In the genomic region with DNA sequence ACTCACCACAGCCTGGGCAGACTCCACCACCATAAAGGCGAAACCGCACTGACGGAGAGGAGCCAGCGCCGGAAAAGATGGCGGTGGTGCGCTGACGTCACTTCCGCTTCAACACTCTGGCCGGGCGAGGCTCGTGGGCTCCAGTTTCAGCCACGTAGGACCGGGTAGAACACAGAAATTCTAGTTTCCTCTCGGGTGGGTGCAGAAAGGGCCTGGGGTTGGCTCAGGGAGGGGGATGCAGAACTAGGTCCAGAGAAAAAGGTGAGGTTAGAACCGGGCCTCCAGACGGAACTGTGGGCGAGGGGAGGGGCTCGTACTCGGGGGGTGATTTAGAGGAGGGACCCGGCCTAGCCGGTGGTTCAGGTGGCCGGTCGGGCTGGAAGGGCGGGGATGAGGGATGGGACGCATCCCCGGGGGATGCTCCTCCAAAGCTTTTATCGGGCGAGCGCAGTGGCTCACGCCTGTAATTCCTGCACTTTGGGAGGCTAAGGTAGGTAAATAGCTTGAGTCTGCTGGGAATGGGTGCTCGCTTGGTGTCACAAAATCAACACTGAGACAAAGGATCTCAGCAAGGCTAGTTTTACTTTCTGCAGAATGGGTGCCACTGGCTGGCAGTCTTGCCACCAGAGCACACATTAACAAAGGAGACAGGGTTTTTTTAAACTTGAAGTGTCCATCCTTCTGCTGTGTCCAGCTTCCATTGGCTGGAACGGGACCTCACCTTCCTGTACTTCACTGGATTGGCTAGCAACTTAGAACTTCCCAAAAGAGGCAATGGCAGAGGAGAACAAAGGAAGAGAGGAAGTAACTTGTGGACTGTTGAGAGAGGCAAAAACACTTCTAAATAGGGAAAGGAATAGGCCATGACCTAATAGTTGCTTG, we compare ENCODE assay signal across 1 cellular context.
TF ChIP-seq lines count a peak whose summit lies in the region.

Gene ZNF561, minus strand, starts transcription at position 77 of the 882 bp plus-strand sequence. CDS start 1,776 bp downstream, outside the sequence.

TF ChIP-seq in HepG2, 621 proteins besides CTCF, POLR2A, EP300 and RAD21 (continued from another document and continues in another):
- TF ChIP-seq, protein P1, sequence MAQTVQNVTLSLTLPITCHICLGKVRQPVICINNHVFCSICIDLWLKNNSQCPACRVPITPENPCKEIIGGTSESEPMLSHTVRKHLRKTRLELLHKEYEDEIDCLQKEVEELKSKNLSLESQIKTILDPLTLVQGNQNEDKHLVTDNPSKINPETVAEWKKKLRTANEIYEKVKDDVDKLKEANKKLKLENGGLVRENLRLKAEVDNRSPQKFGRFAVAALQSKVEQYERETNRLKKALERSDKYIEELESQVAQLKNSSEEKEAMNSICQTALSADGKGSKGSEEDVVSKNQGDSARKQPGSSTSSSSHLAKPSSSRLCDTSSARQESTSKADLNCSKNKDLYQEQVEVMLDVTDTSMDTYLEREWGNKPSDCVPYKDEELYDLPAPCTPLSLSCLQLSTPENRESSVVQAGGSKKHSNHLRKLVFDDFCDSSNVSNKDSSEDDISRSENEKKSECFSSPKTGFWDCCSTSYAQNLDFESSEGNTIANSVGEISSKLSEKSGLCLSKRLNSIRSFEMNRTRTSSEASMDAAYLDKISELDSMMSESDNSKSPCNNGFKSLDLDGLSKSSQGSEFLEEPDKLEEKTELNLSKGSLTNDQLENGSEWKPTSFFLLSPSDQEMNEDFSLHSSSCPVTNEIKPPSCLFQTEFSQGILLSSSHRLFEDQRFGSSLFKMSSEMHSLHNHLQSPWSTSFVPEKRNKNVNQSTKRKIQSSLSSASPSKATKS (CRISPR knock-in tag; IDR thresholded peaks at IDR 0.05): peak; percentile 81; the same call in 1 of the 2 replicates
- TF ChIP-seq ZBTB1 (CRISPR knock-in tag; IDR thresholded peaks at IDR 0.05; ENCODE audit: borderline replicate concordance) (no peak), ZNF629 (CRISPR knock-in tag; conservative IDR thresholded peaks at IDR 0.05) (peak; percentile 89), KDM5B (CRISPR knock-in tag; IDR thresholded peaks at IDR 0.05; ENCODE audit: borderline replicate concordance) (peak; percentile 84; the same call in 1 of the 2 replicates), ZNF501 (CRISPR knock-in tag; IDR thresholded peaks at IDR 0.05) (peak; percentile 93), YEATS4 (CRISPR knock-in tag; IDR thresholded peaks at IDR 0.05; ENCODE audit: borderline replicate concordance) (peak; percentile 89), MXI1 (IDR thresholded peaks at IDR 0.05; ENCODE audit: borderline replicate concordance, low read depth, low read length) (peak; percentile 34; the same call in 1 of the 3 replicates), ZNF614 (CRISPR knock-in tag; IDR thresholded peaks at IDR 0.05; ENCODE audit: borderline replicate concordance) (no peak), HOXA3 (CRISPR knock-in tag; IDR thresholded peaks at IDR 0.05) (peak; percentile 90), ZNF180 (CRISPR knock-in tag; IDR thresholded peaks at IDR 0.05; ENCODE audit: borderline replicate concordance, low read depth) (0 out of 2 replicates have a peak, but pooled peaks have one; percentile 55), NCOA2 (CRISPR knock-in tag; IDR thresholded peaks at IDR 0.05) (0 out of 2 replicates have a peak, but pooled peaks have one; percentile 13), ZNF772 (CRISPR knock-in tag; IDR thresholded peaks at IDR 0.05) (peak; percentile 51), ATF1 (CRISPR knock-in tag; IDR thresholded peaks at IDR 0.05) (peak; percentile 95), ZNF264 (CRISPR knock-in tag; IDR thresholded peaks at IDR 0.05) (peak; percentile 31; the same call in 1 of the 2 replicates), SMC3 (IDR thresholded peaks at IDR 0.05; ENCODE audit: low read length) (peak; percentile 12; the same call in 1 of the 2 replicates), ATF3 (CRISPR knock-in tag; IDR thresholded peaks at IDR 0.05) (peak; percentile 32; the same call in 1 of the 2 replicates), ZNF557 (CRISPR knock-in tag; IDR thresholded peaks at IDR 0.05) (peak; percentile 70; the same call in 1 of the 2 replicates), U2AF1 (optimal IDR thresholded peaks at IDR 0.05; ENCODE audit: low read depth, low read length) (peak; percentile 82), ZNF276 (CRISPR knock-in tag; IDR thresholded peaks at IDR 0.05; ENCODE audit: low read depth) (no peak), ZNF350 (CRISPR knock-in tag; IDR thresholded peaks at IDR 0.05; ENCODE audit: borderline replicate concordance, low read depth) (peak; percentile 88; the same call in 1 of the 2 replicates), ZNF570 (CRISPR knock-in tag; IDR thresholded peaks at IDR 0.05; ENCODE audit: borderline replicate concordance) (no peak), ZFP91 (CRISPR knock-in tag; IDR thresholded peaks at IDR 0.05; ENCODE audit: borderline replicate concordance) (peak; percentile 89; the same call in 1 of the 2 replicates), HDAC2 (CRISPR knock-in tag; IDR thresholded peaks at IDR 0.05) (peak; percentile 15; the same call in 1 of the 2 replicates), TRIM24 (CRISPR knock-in tag; IDR thresholded peaks at IDR 0.05) (no peak), RBM39 (IDR thresholded peaks at IDR 0.05; ENCODE audit: low read depth, low read length, poor library complexity, severe bottlenecking) (peak; percentile 86), JARID2 (CRISPR knock-in tag; IDR thresholded peaks at IDR 0.05; ENCODE audit: insufficient replicate concordance) (no peak), GABPB1 (CRISPR knock-in tag; IDR thresholded peaks at IDR 0.05) (peak; percentile 97), ZNF598 (CRISPR knock-in tag; IDR thresholded peaks at IDR 0.05; ENCODE audit: borderline replicate concordance) (peak; percentile 78; the same call in 1 of the 2 replicates), ZNF562 (CRISPR knock-in tag; IDR thresholded peaks at IDR 0.05; ENCODE audit: borderline replicate concordance) (no peak), HOXD1 (CRISPR knock-in tag; IDR thresholded peaks at IDR 0.05) (0 out of 2 replicates have a peak, but pooled peaks have one; percentile 42), E2F2 (CRISPR knock-in tag; IDR thresholded peaks at IDR 0.05; ENCODE audit: borderline replicate concordance) (0 out of 2 replicates have a peak, but pooled peaks have one; percentile 80), GTF3A (CRISPR knock-in tag; conservative IDR thresholded peaks at IDR 0.05) (no peak), PCBP1 (IDR thresholded peaks at IDR 0.05; ENCODE audit: borderline replicate concordance, low read depth, low read length) (peak; percentile 84; the same call in 1 of the 2 replicates), NFYC (CRISPR knock-in tag; IDR thresholded peaks at IDR 0.05) (peak; percentile 68), NPAS2 (CRISPR knock-in tag; IDR thresholded peaks at IDR 0.05; ENCODE audit: borderline replicate concordance) (no peak), ZFP90 (CRISPR knock-in tag; IDR thresholded peaks at IDR 0.05; ENCODE audit: borderline replicate concordance) (no peak), ZNF839 (CRISPR knock-in tag; IDR thresholded peaks at IDR 0.05; ENCODE audit: borderline replicate concordance) (peak; percentile 66; the same call in 1 of the 2 replicates), ZNF746 (CRISPR knock-in tag; IDR thresholded peaks at IDR 0.05) (no peak), HOXA9 (CRISPR knock-in tag; IDR thresholded peaks at IDR 0.05; ENCODE audit: borderline replicate concordance) (peak; percentile 61; the same call in 1 of the 2 replicates), CCDC6 (CRISPR knock-in tag; IDR thresholded peaks at IDR 0.05) (no peak), GFI1 (CRISPR knock-in tag; IDR thresholded peaks at IDR 0.05; ENCODE audit: borderline replicate concordance) (peak; percentile 78), CENPT (CRISPR knock-in tag; IDR thresholded peaks at IDR 0.05; ENCODE audit: low read depth) (no peak), GATAD1 (CRISPR knock-in tag; IDR thresholded peaks at IDR 0.05) (peak; percentile 95), ARNTL (CRISPR knock-in tag; IDR thresholded peaks at IDR 0.05) (0 out of 2 replicates have a peak, but pooled peaks have one; percentile 47), ZBTB2 (CRISPR knock-in tag; IDR thresholded peaks at IDR 0.05; ENCODE audit: low read depth) (no peak), ZNF891 (CRISPR knock-in tag; IDR thresholded peaks at IDR 0.05) (peak; percentile 67; the same call in 1 of the 2 replicates), PTBP1 (IDR thresholded peaks at IDR 0.05; ENCODE audit: low read depth, low read length, poor library complexity, severe bottlenecking) (no peak), MXD3 (CRISPR knock-in tag; IDR thresholded peaks at IDR 0.05) (no peak; the same call in 1 of the 2 replicates), ZNF354B (CRISPR knock-in tag; IDR thresholded peaks at IDR 0.05) (no peak), ZNF616 (CRISPR knock-in tag; IDR thresholded peaks at IDR 0.05; ENCODE audit: low read depth) (no peak), ZNF615 (CRISPR knock-in tag; IDR thresholded peaks at IDR 0.05; ENCODE audit: borderline replicate concordance) (0 out of 2 replicates have a peak, but pooled peaks have one; percentile 51)
- TF ChIP-seq, protein P2, sequence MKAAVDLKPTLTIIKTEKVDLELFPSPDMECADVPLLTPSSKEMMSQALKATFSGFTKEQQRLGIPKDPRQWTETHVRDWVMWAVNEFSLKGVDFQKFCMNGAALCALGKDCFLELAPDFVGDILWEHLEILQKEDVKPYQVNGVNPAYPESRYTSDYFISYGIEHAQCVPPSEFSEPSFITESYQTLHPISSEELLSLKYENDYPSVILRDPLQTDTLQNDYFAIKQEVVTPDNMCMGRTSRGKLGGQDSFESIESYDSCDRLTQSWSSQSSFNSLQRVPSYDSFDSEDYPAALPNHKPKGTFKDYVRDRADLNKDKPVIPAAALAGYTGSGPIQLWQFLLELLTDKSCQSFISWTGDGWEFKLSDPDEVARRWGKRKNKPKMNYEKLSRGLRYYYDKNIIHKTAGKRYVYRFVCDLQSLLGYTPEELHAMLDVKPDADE (CRISPR knock-in tag; IDR thresholded peaks at IDR 0.05): no peak
- TF ChIP-seq, protein P3, sequence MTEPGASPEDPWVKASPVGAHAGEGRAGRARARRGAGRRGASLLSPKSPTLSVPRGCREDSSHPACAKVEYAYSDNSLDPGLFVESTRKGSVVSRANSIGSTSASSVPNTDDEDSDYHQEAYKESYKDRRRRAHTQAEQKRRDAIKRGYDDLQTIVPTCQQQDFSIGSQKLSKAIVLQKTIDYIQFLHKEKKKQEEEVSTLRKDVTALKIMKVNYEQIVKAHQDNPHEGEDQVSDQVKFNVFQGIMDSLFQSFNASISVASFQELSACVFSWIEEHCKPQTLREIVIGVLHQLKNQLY (CRISPR knock-in tag; IDR thresholded peaks at IDR 0.05): no peak
